ENCODE assay signal across 9 cellular contexts in the genomic region with DNA sequence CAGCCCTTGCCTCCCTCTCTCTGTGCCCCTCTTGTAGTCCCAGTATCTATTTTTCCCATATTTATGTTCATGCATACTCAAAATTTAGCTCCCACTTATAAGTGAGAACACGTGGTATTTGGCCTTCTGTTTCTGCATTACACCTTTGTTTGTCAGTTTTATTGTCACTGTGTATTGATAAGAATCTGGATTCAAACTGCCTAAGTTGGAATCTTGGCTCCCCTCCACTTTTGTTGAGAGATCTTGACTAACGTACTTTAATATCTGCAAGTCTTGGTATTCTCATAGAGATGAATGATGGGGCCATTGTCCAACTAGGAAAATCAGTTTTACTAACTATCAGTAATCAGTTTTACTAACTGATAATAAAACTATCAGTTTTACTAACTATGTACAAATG.
"Had no signal": no experiment of that assay in that cellular context is flagged by ENCODE, and none has a peak within 500 bp of the region (broad histone marks: within the 10 kb centered on the region; RNA-seq: fewer than 3 reads in every experiment).

No MANE protein-coding gene starts in this region.

- H3K9me3 ChIP-seq: HAP-1 had no signal

- ATAC-seq: GM23338, HCT116 had no signal

- H3K4me1 ChIP-seq: HAP-1 had no signal

- H3K9ac ChIP-seq: GM23248 had no signal

- H3K27ac ChIP-seq: GM23248 had no signal

- H3K36me3 ChIP-seq: HAP-1 had no signal

- H3K4me3 ChIP-seq: GM23248, GM23338, HAP-1 had no signal

- DNase-seq: GM23248, GOT3, H7, H9, HCEC 1CT, HFFc6 had no signal
